ENCODE assay signal across 9 cellular contexts in the genomic region with DNA sequence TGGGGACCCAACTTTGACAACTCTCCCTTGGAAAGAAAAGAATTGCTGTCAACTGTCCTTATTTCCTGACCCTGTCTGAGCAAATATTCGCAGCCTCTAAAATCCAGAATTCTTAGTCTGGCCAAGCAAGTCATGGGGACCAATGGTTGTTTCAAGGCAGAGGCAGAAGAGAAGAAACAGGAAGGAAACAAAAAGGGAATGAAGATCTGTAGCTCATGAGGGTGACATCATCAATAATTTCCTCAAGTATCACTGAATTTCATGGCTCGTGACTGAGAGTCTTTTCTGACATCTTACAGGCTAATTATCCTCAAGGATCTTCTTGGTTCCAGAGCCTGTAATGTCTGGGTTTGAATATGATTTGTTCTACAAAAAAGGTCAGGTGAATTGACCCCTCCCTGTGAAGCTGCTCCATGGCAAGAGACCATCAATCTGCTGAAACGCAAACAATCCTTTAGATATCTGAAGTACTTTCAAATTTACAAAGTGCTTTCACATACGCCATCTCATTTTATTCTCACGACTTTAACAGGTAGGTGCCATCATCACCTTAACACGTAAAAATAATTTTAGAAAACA. TPM values are rescaled to one million over a fixed set of nuclear protein-coding genes. Genes with fewer than 3 reads are reported as not detected.
DNase-seq lines count a peak whose midpoint lies in the region; ATAC-seq and TF ChIP-seq lines count a peak whose summit lies in the region.
"Had no signal": no experiment of that assay in that cellular context is flagged by ENCODE, and none has a peak within 500 bp of the region (broad histone marks: within the 10 kb centered on the region; RNA-seq: fewer than 3 reads in every experiment).

No MANE protein-coding gene starts in this region.

- peaks cover 0 to 6% of the 10 kb centered on the region in 2 donors for H3K4me1 ChIP-seq in gastrocnemius medialis

- peak overlapping the region; percentile 96 for H3K4me3 Mint-ChIP-seq in activated CD4-positive, alpha-beta T cell treated with anti-CD3 and anti-CD28 coated beads for 36 hours
- H3K4me3 Mint-ChIP-seq in central memory CD8-positive, alpha-beta T cell = peak overlapping the region; percentile 89

- POLR2A ChIA-PET in activated CD4-positive, alpha-beta T cell treated with anti-CD3 and anti-CD28 coated beads for 36 hours (lab: Charles Lee) = interaction anchor here (0.7 to 3.6 kb wide), 4 partner anchors 15 to 199 kb away, joined by 3 to 35 read pairs (median 3); no protein-coding TSS in a partner anchor

- H3K27ac ChIP-seq in gastrocnemius medialis = peak overlapping the region in 3 of 4 donors; percentile 2 to 78 (median 5)
- H3K27ac ChIP-seq: C4-2B had no signal

- no peak for TF ChIP-seq CTCF in gastrocnemius medialis (IDR thresholded peaks at IDR 0.05 in 4 of 5, conservative IDR thresholded peaks at IDR 0.05 in 1 of 5)

- no peaks in the 10 kb centered on the region for H3K27me3 Mint-ChIP-seq in activated CD4-positive, alpha-beta T cell treated with anti-CD3 and anti-CD28 coated beads for 36 hours
- H3K27me3 Mint-ChIP-seq in central memory CD8-positive, alpha-beta T cell = no peaks in the 10 kb centered on the region

- no peaks in the 10 kb centered on the region for H3K9me3 ChIP-seq in gastrocnemius medialis

- H3K4me3 ChIP-seq in gastrocnemius medialis = peak overlapping the region in 1 of 4 donors; percentile 72

- H3K36me3 Mint-ChIP-seq in activated CD4-positive, alpha-beta T cell treated with anti-CD3 and anti-CD28 coated beads for 36 hours (ENCODE audit: low read depth) = peaks cover 63% of the 10 kb centered on the region
- peaks cover 17% of the 10 kb centered on the region for H3K36me3 Mint-ChIP-seq in central memory CD8-positive, alpha-beta T cell (ENCODE audit: insufficient read depth)

- no peak for TF ChIP-seq POLR2A in gastrocnemius medialis (IDR thresholded peaks at IDR 0.05)

- intact Hi-C loops in activated CD4-positive, alpha-beta T cell treated with anti-CD3 and anti-CD28 coated beads for 36 hours (cut with DNase I, micrococcal nuclease) = loop anchor here (5.0 to 10.0 kb wide), 4 partner anchors 303 to 1824 kb away; a partner anchor contains a TSS
- intact Hi-C loops in gastrocnemius medialis (cut with DNase I; ENCODE audit: low total_unique reads) = loop anchor here (5.0 kb wide), 1 partner anchor 208 kb away; no protein-coding TSS in a partner anchor

- H3K4me1 Mint-ChIP-seq in activated CD4-positive, alpha-beta T cell treated with anti-CD3 and anti-CD28 coated beads for 36 hours = peaks cover 54% of the 10 kb centered on the region
- peaks cover 56% of the 10 kb centered on the region for H3K4me1 Mint-ChIP-seq in central memory CD8-positive, alpha-beta T cell

- in situ Hi-C loops in gastrocnemius medialis (cut with MboI; ENCODE audit: low sequenced_read_pairs in 4 of 4) = loop anchor here in 3 of 4 donors (5.0 to 25.0 kb wide), 3 partner anchors 203 to 218 kb away; no protein-coding TSS in a partner anchor

- H3K27ac Mint-ChIP-seq in activated CD4-positive, alpha-beta T cell treated with anti-CD3 and anti-CD28 coated beads for 36 hours = peak overlapping the region; percentile 93
- H3K27ac Mint-ChIP-seq in central memory CD8-positive, alpha-beta T cell (ENCODE audit: low read depth) = no peak overlapping the region

- H3K36me3 ChIP-seq in gastrocnemius medialis = no peaks in the 10 kb centered on the region

- no peaks in the 10 kb centered on the region for H3K9me3 Mint-ChIP-seq in activated CD4-positive, alpha-beta T cell treated with anti-CD3 and anti-CD28 coated beads for 36 hours (ENCODE audit: low read depth)
- H3K9me3 Mint-ChIP-seq in central memory CD8-positive, alpha-beta T cell = no peaks in the 10 kb centered on the region

- CTCF ChIA-PET in activated CD4-positive, alpha-beta T cell treated with anti-CD3 and anti-CD28 coated beads for 36 hours (lab: Charles Lee) = interaction anchor here (0.7 to 5.2 kb wide), 7 partner anchors 8 to 206 kb away, joined by 3 to 67 read pairs (median 3); no protein-coding TSS in a partner anchor

- ATAC-seq in activated CD4-positive, alpha-beta T cell treated with anti-CD3 and anti-CD28 coated beads for 36 hours = no peak
- ATAC-seq in central memory CD8-positive, alpha-beta T cell (replicated peaks; ENCODE audit: extremely low read depth, poor library complexity, severe bottlenecking) = no peak
- no peak for ATAC-seq in gastrocnemius medialis
- ATAC-seq in HG02870 (IDR thresholded peaks at IDR 0.05; ENCODE audit: unreplicated experiment) = no peak
- no peak for ATAC-seq in HG02973 (IDR thresholded peaks at IDR 0.05; ENCODE audit: unreplicated experiment)

- DNase-seq in activated CD4-positive, alpha-beta T cell treated with anti-CD3 and anti-CD28 coated beads for 36 hours = no peak
- no peak for DNase-seq in activated CD4-positive, alpha-beta T cell treated with anti-CD3 and anti-CD28 coated beads for 4 hours
- peak; percentile 63 to 98 for DNase-seq in NOMO-1 (lab: John Stamatoyannopoulos, UW; ENCODE audit: unreplicated experiment in 2 of 2)
- DNase-seq in central memory CD8-positive, alpha-beta T cell (ENCODE audit: low spot score in 2 of 2) = no peak
- no peak for DNase-seq in gastrocnemius medialis
- DNase-seq in DMS114 treated with DMSO at 0.1 percent for 48 hours (lab: John Stamatoyannopoulos, UW; ENCODE audit: unreplicated experiment) = no peak

- peaks cover 11 to 46% (median 44%) of the 10 kb centered on the region in 3 donors for H3K27me3 ChIP-seq in gastrocnemius medialis

RNA-seq across cellular contexts. Expression of a gene that starts 5.8 kb away (rescaled TPM):
- total RNA-seq in activated CD4-positive, alpha-beta T cell treated with anti-CD3 and anti-CD28 coated beads for 36 hours = 100 to 1,000 TPM; 118 to 135 TPM
- 1 to 10 TPM; 1.2 to 6.9 (median 2.6) TPM for total RNA-seq in gastrocnemius medialis

Comparison
In these comparisons a context has a peak if more than half of its experiments do, and no peak if none do; other contexts are left out.
1. DNase-seq: peak in NOMO-1 (2 of 2); none in activated CD4-positive, alpha-beta T cell treated with anti-CD3 and anti-CD28 coated beads for 36 hours (single experiment), activated CD4-positive, alpha-beta T cell treated with anti-CD3 and anti-CD28 coated beads for 4 hours (0 of 2), central memory CD8-positive, alpha-beta T cell (0 of 2), gastrocnemius medialis (0 of 2) and DMS114 treated with DMSO at 0.1 percent for 48 hours (single experiment).
2. RNA of a gene that starts 5.8 kb away (total RNA-seq): 118 to 135 TPM in activated CD4-positive, alpha-beta T cell treated with anti-CD3 and anti-CD28 coated beads for 36 hours; 1.2 to 6.9 TPM in gastrocnemius medialis; every median in the first group is over 10 times any median in the second.